ENCODE assay signal across 10 cellular contexts in genomic region chr11:46271875-46272815, GRCh38. TPM values are rescaled to one million over a fixed set of nuclear protein-coding genes. Genes with fewer than 3 reads are reported as not detected.
DNase-seq lines count a peak whose midpoint lies in the region; ATAC-seq and TF ChIP-seq lines count a peak whose summit lies in the region.
"Had no signal": no experiment of that assay in that cellular context is flagged by ENCODE, and none has a peak within 500 bp of the region (broad histone marks: within the 10 kb centered on the region; RNA-seq: fewer than 3 reads in every experiment).

No MANE protein-coding gene starts in this region.

- H3K4me3 Mint-ChIP-seq in glutamatergic neuron (ENCODE audit: unreplicated experiment): no peak overlapping the region

- peaks cover 2% of the 10 kb centered on the region for H3K9me3 Mint-ChIP-seq in glutamatergic neuron (ENCODE audit: unreplicated experiment)

- ATAC-seq in sciatic nerve: peak; percentile 1
- no peak for ATAC-seq in HG02642 (IDR thresholded peaks at IDR 0.05; ENCODE audit: poor library complexity, unreplicated experiment)
- ATAC-seq in GM18861 (IDR thresholded peaks at IDR 0.05; ENCODE audit: unreplicated experiment): no peak
- no peak for ATAC-seq in GM21367 (IDR thresholded peaks at IDR 0.05; ENCODE audit: unreplicated experiment)

- no peak overlapping the region for H3K9ac ChIP-seq in BLaER1 treated with 17β-estradiol and CSF1 and Interleukin-3, amounts not matched to agents 10 nM and 100 nM

- peaks cover 15 to 29% (median 25%) of the 10 kb centered on the region in 11 experiments for H3K27me3 ChIP-seq in BLaER1 treated with 17β-estradiol and CSF1 and Interleukin-3, amounts not matched to agents 10 nM and 100 nM

- H3K36me3 Mint-ChIP-seq in glutamatergic neuron (ENCODE audit: unreplicated experiment): no peaks in the 10 kb centered on the region

- H3K36me3 ChIP-seq in BLaER1 treated with 17β-estradiol and CSF1 and Interleukin-3, amounts not matched to agents 10 nM and 100 nM: no peaks in the 10 kb centered on the region

- peaks cover 13% of the 10 kb centered on the region for H3K4me1 Mint-ChIP-seq in glutamatergic neuron (ENCODE audit: low read depth, unreplicated experiment)

- in situ Hi-C loops in KBM-7 (cut with MboI; ENCODE audit: low pct_unique_long_range_greater_than_20kb, low sequenced_read_pairs): no loop called here

- peaks cover 7 to 33% (median 14%) of the 10 kb centered on the region in 10 experiments; a peak in 18 of 20 replicates for H3K4me1 ChIP-seq in BLaER1 treated with 17β-estradiol and CSF1 and Interleukin-3, amounts not matched to agents 10 nM and 100 nM

- TF ChIP-seq CTCF in glutamatergic neuron (IDR thresholded peaks at IDR 0.05; ENCODE audit: partially characterized antibody, unreplicated experiment): no peak

- intact Hi-C loops in sciatic nerve (cut with DNase I): no loop called here

- H4K20me1 ChIP-seq in BLaER1 treated with 17β-estradiol and CSF1 and Interleukin-3, amounts not matched to agents 10 nM and 100 nM: no peaks in the 10 kb centered on the region

- H3K9me3 ChIP-seq in BLaER1 treated with 17β-estradiol and CSF1 and Interleukin-3, amounts not matched to agents 10 nM and 100 nM (replicated peaks in 1 of 11): no peaks in the 10 kb centered on the region

- peak overlapping the region; percentile 0 for H3K27ac Mint-ChIP-seq in glutamatergic neuron (ENCODE audit: unreplicated experiment)

- no peak overlapping the region for H3K4me3 ChIP-seq in BLaER1 treated with 17β-estradiol and CSF1 and Interleukin-3, amounts not matched to agents 10 nM and 100 nM

- H3K27ac ChIP-seq in BLaER1 treated with 17β-estradiol and CSF1 and Interleukin-3, amounts not matched to agents 10 nM and 100 nM: no peak overlapping the region

- DNase-seq in SHP77 (lab: John Stamatoyannopoulos, UW) (peak; percentile 51 to 60), glutamatergic neuron (no peak), sciatic nerve (ENCODE audit: low spot score) (no peak), KBM-7 (no peak)
- DNase-seq: activated T-cell treated with anti-CD3 and anti-CD28 coated beads, Interleukin-2, amount 50 U/mL, for 48 hours; NCI-H446 treated with DMSO at 0.1 percent for 48 hours had no signal

- peak overlapping the region in 8 of 11 experiments; percentile 3 to 69 (median 46); a peak in 12 of 22 replicates for H3K4me2 ChIP-seq in BLaER1 treated with 17β-estradiol and CSF1 and Interleukin-3, amounts not matched to agents 10 nM and 100 nM

- H3K27me3 Mint-ChIP-seq in glutamatergic neuron (ENCODE audit: unreplicated experiment): peaks cover 2% of the 10 kb centered on the region

RNA-seq across cellular contexts. Expression of gene CREB3L1, which starts 5.3 kb away (rescaled TPM):
- 6.1 TPM for total RNA-seq in glutamatergic neuron (ENCODE audit: unreplicated experiment)
- total RNA-seq in sciatic nerve: 20.8 TPM

Comparison
In these comparisons a context has a peak if more than half of its experiments do, and no peak if none do; other contexts are left out.
1. DNase-seq: peak in SHP77 (2 of 2); none in glutamatergic neuron (single experiment), sciatic nerve (single experiment) and KBM-7 (single experiment).